In genomic region chr10:75326306-75326705, GRCh38 we compare ENCODE assay signal across 32 cellular contexts.
"Had no signal": no experiment of that assay in that cellular context is flagged by ENCODE, and none has a peak within 500 bp of the region (broad histone marks: within the 10 kb centered on the region; RNA-seq: fewer than 3 reads in every experiment).

No MANE protein-coding gene starts in this region.

- ATAC-seq: activated CD4-positive, alpha-beta T cell treated with anti-CD3 and anti-CD28 coated beads for 36 hours; activated CD4-positive, CD25-positive, alpha-beta regulatory T cell treated with anti-CD3 and anti-CD28 coated beads, Interleukin-2, amount 50 U/mL, for 24 hours; activated CD8-positive, alpha-beta memory T cell treated with anti-CD3 and anti-CD28 coated beads, Interleukin-2, amount 10 ng/mL, durations not matched to agents 7 days and 5 days; activated CD8-positive, alpha-beta T cell treated with anti-CD3 and anti-CD28 coated beads, Interleukin-2, amount 10 ng/mL, durations not matched to agents 7 days and 5 days; activated naive CD8-positive, alpha-beta T cell treated with anti-CD3 and anti-CD28 coated beads, Interleukin-2, amount 50 U/mL, for 24 hours; T-helper 17 cell had no signal

- FAIRE-seq: bronchial epithelial cell, TTC549 had no signal

- H3K4me1 ChIP-seq: ascending aorta, colonic mucosa had no signal

- H3K36me3 ChIP-seq: ascending aorta, cardiac muscle cell, colonic mucosa had no signal

- DNase-seq: activated CD4-positive, alpha-beta memory T cell treated with anti-CD3 and anti-CD28 coated beads, Interleukin-2, amount 10 ng/mL, durations not matched to agents 7 days and 5 days; activated CD4-positive, alpha-beta T cell treated with anti-CD3 and anti-CD28 coated beads for 1 hour; activated CD4-positive, alpha-beta T cell treated with anti-CD3 and anti-CD28 coated beads for 36 hours; activated CD4-positive, alpha-beta T cell treated with anti-CD3 and anti-CD28 coated beads for 48 hours; activated CD4-positive, alpha-beta T cell treated with anti-CD3 and anti-CD28 coated beads, Interleukin-2, amount 10 ng/mL, durations not matched to agents 7 days and 5 days; activated CD4-positive, alpha-beta T cell treated with anti-CD3 and anti-CD28 coated beads, Interleukin-2, amount 50 U/mL, for 48 hours; activated CD4-positive, CD25-positive, alpha-beta regulatory T cell; activated CD8-positive, alpha-beta memory T cell treated with anti-CD3 and anti-CD28 coated beads for 24 hours; activated CD8-positive, alpha-beta memory T cell treated with anti-CD3 and anti-CD28 coated beads, Interleukin-2, amount 10 ng/mL, durations not matched to agents 7 days and 5 days; activated CD8-positive, alpha-beta memory T cell treated with anti-CD3 and anti-CD28 coated beads, Interleukin-2, amount 50 U/mL, for 48 hours; activated CD8-positive, alpha-beta T cell treated with anti-CD3 and anti-CD28 coated beads, Interleukin-2, amount 10 ng/mL, durations not matched to agents 7 days and 5 days; activated effector memory CD4-positive, alpha-beta T cell treated with Interleukin-2 at 50 U/mL for 16 hours; activated gamma-delta T cell; activated naive CD4-positive, alpha-beta T cell treated with anti-CD3 and anti-CD28 coated beads, Interleukin-2, amount 10 ng/mL, durations not matched to agents 7 days and 5 days; activated naive CD4-positive, alpha-beta T cell treated with Interleukin-2 at 50 U/mL for 16 hours; activated naive CD8-positive, alpha-beta T cell treated with anti-CD3 and anti-CD28 coated beads, Interleukin-2, amount 10 ng/mL, durations not matched to agents 7 days and 5 days; activated naive CD8-positive, alpha-beta T cell treated with anti-CD3 and anti-CD28 coated beads, Interleukin-2, amount 50 U/mL, for 24 hours; activated T-cell treated with anti-CD3 and anti-CD28 coated beads, Interleukin-2, amount 50 U/mL, for 24 hours; activated T-cell treated with anti-CD3 and anti-CD28 coated beads, Interleukin-2, amount 50 U/mL, for 48 hours; amygdala; anterior cingulate cortex; caudate nucleus; cerebellar nuclear complex; colonic mucosa; T-helper 17 cell; T1000 had no signal

- H3K27me3 ChIP-seq: ascending aorta, cardiac muscle cell, colonic mucosa had no signal

- H3K4me3 ChIP-seq: ascending aorta, cardiac muscle cell, colonic mucosa had no signal

- H3K27ac ChIP-seq: ascending aorta, cardiac muscle cell, colonic mucosa, VCaP had no signal

- H3K9me3 ChIP-seq: colonic mucosa had no signal
